Comparison of ENCODE assay signal across 12 cellular contexts in the genomic region with DNA sequence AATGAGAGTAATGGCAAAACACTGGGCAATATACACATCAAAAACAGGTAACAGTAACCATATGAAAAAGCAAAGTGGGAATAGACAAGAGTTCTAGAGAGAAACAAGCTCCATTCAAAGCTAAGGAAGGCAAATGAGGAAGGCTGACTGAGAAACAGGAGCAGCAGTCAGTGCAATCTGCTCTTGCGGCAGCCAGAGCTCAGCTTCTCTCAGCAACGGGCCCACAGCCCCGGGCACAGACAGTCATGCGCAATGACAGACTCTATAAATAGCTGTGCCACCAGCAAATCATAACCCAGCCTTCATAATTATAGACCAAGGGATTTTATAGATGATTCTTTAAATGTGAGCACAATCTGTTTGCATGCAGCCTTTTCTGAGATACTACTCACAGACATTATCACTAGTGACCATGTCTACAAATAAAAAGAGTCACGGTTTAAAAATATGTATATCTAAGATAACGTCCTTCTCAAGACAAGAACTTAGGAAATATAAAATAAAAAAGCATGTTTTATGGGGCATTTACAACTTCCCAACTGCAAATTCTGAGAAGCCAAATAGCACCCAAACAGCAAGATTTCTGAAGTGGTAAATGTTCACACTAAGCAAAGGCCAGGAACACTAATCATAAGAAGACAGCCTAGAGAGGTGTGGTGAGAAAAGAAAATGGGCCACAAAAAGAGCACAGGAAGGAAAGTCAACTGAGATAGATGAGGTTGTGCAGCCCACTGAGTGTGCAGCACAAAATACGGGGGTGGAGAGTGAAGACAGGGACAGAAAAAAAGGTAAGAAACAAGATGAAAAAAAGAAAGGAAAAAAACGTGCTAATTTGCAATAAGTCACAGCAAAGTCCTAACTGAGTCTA. TPM values are rescaled to one million over a fixed set of nuclear protein-coding genes. Genes with fewer than 3 reads are reported as not detected.
DNase-seq lines count a peak whose midpoint lies in the region; ATAC-seq, FAIRE-seq and TF ChIP-seq lines count a peak whose summit lies in the region.
"Had no signal": no experiment of that assay in that cellular context is flagged by ENCODE, and none has a peak within 500 bp of the region (broad histone marks: within the 10 kb centered on the region; RNA-seq: fewer than 3 reads in every experiment).

No MANE protein-coding gene starts in this region.

- intact Hi-C loops in Right ventricle myocardium inferior (cut with DNase I) = no loop called here
- intact Hi-C loops in upper lobe of right lung (cut with DNase I) = no loop called here

- no peak for FAIRE-seq in frontal cortex (lab: Jason Lieb, UNC)

- H3K4me1 ChIP-seq in right atrium auricular region = no peaks in the 10 kb centered on the region
- no peaks in the 10 kb centered on the region for H3K4me1 ChIP-seq in upper lobe of right lung
- H3K4me1 ChIP-seq: thyroid gland had no signal

- TF ChIP-seq CTCF in right atrium auricular region (IDR thresholded peaks at IDR 0.05) = no peak
- no peak for TF ChIP-seq CTCF in upper lobe of right lung (IDR thresholded peaks at IDR 0.05)

- no peak for DNase-seq in Right ventricle myocardium inferior (ENCODE audit: missing footprints)
- DNase-seq in right atrium auricular region (ENCODE audit: low spot score) = no peak
- DNase-seq in NCI-H446 treated with DMSO at 0.1 percent for 48 hours (lab: John Stamatoyannopoulos, UW) = peak; percentile 90
- peak; percentile 71 for DNase-seq in foreskin melanocyte
- DNase-seq in upper lobe of right lung = no peak
- DNase-seq in stimulated activated CD8-positive, alpha-beta memory T cell treated with anti-CD3 and anti-CD28 coated beads, Interleukin-4, amount 100 ng/mL, for 48 hours = no peak
- no peak for DNase-seq in frontal cortex (ENCODE audit: low spot score in 2 of 2)
- DNase-seq: NCI-H1105, thyroid gland had no signal

- H3K4me3 ChIP-seq in right atrium auricular region (no peak overlapping the region), upper lobe of right lung (no peak overlapping the region)
- H3K4me3 ChIP-seq: thyroid gland had no signal

- no peaks in the 10 kb centered on the region for H3K36me3 ChIP-seq in right atrium auricular region
- no peaks in the 10 kb centered on the region for H3K36me3 ChIP-seq in upper lobe of right lung
- H3K36me3 ChIP-seq: thyroid gland had no signal

- ATAC-seq in Right ventricle myocardium inferior (peak; percentile 65), upper lobe of right lung (peak; percentile 51), GM21576 (IDR thresholded peaks at IDR 0.05; ENCODE audit: unreplicated experiment) (no peak)
- ATAC-seq: activated T-helper 17 cell treated with anti-CD3 and anti-CD28 coated beads, Interleukin-2, amount 50 U/mL, for 72 hours had no signal

- H3K27me3 ChIP-seq in right atrium auricular region = no peaks in the 10 kb centered on the region
- peaks cover 4% of the 10 kb centered on the region for H3K27me3 ChIP-seq in upper lobe of right lung
- H3K27me3 ChIP-seq: thyroid gland had no signal

- H3K27ac ChIP-seq in right atrium auricular region = no peak overlapping the region
- H3K27ac ChIP-seq in upper lobe of right lung = no peak overlapping the region
- H3K27ac ChIP-seq: thyroid gland had no signal

- no peaks in the 10 kb centered on the region for H3K9me3 ChIP-seq in right atrium auricular region
- no peaks in the 10 kb centered on the region for H3K9me3 ChIP-seq in upper lobe of right lung
- H3K9me3 ChIP-seq: thyroid gland had no signal

RNA-seq across cellular contexts. Expression of a gene that starts 39.9 kb away (rescaled TPM):
- total RNA-seq in Right ventricle myocardium inferior (0.30 TPM), right atrium auricular region (1 to 10 TPM in 1 of 2 donors, under 1 TPM in 1; 0.43 to 5.9 TPM), upper lobe of right lung (1.2 TPM), frontal cortex (22.8 TPM)
- total RNA-seq: T-helper 2 cell treated with Interferon-gamma antibody and Interleukin-4, amounts not matched to agents 100 ng/mL and 5 ng/mL, for 36 hours had no signal

Comparison
In these comparisons a context has a peak if more than half of its experiments do, and no peak if none do; other contexts are left out.
1. DNase-seq: peak in NCI-H446 treated with DMSO at 0.1 percent for 48 hours (single experiment) and foreskin melanocyte (single experiment); none in Right ventricle myocardium inferior (single experiment), right atrium auricular region (single experiment), upper lobe of right lung (single experiment), stimulated activated CD8-positive, alpha-beta memory T cell treated with anti-CD3 and anti-CD28 coated beads, Interleukin-4, amount 100 ng/mL, for 48 hours (single experiment) and frontal cortex (0 of 2).